ENCODE assay signal across 20 cellular contexts in genomic region chr15:82921242-82921641, GRCh38.
"Had no signal": no experiment of that assay in that cellular context is flagged by ENCODE, and none has a peak within 500 bp of the region (broad histone marks: within the 10 kb centered on the region; RNA-seq: fewer than 3 reads in every experiment).

No MANE protein-coding gene starts in this region.

- DNase-seq: activated CD4-positive, alpha-beta memory T cell treated with anti-CD3 and anti-CD28 coated beads for 36 hours; activated CD4-positive, alpha-beta T cell treated with anti-CD3 and anti-CD28 coated beads for 4 hours; activated gamma-delta T cell treated with Interleukin-2 at 50 U/mL for 16 hours; activated naive CD8-positive, alpha-beta T cell treated with anti-CD3 and anti-CD28 coated beads, Interleukin-2, amount 10 ng/mL, durations not matched to agents 7 days and 5 days; activated T-cell treated with anti-CD3 and anti-CD28 coated beads for 4 hours; erythroblast; heart right ventricle; immature natural killer cell; kidney glomerular epithelial cell; left ventricle myocardium superior; naive thymus-derived CD4-positive, alpha-beta T cell; sigmoid colon; stimulated activated CD4-positive, alpha-beta T cell treated with anti-CD3 and anti-CD28 coated beads, Interleukin-4, amount 100 ng/mL, for 4 hours; T1000; thyroid gland had no signal

- H3K4me1 Mint-ChIP-seq: activated naive CD8-positive, alpha-beta T cell treated with anti-CD3 and anti-CD28 coated beads, Interleukin-2, amount 10 ng/mL, durations not matched to agents 7 days and 5 days; immature natural killer cell; naive thymus-derived CD4-positive, alpha-beta T cell; stimulated activated memory B cell treated with anti-CD40 and anti-IgM and Interleukin-4, amounts not matched to agents 10 μg/mL and 1 μg/mL and 100 μg/mL, for 72 hours; WTC11 had no signal

- ATAC-seq: heart right ventricle; left ventricle myocardium superior; naive thymus-derived CD4-positive, alpha-beta T cell; stimulated activated memory B cell treated with anti-CD40 and anti-IgM and Interleukin-4, amounts not matched to agents 10 μg/mL and 1 μg/mL and 100 μg/mL, for 72 hours; WTC11 had no signal

- H3K27me3 ChIP-seq: heart right ventricle, sigmoid colon, thyroid gland had no signal

- H3K36me3 Mint-ChIP-seq: activated CD4-positive, alpha-beta memory T cell treated with anti-CD3 and anti-CD28 coated beads for 36 hours; activated naive CD8-positive, alpha-beta T cell treated with anti-CD3 and anti-CD28 coated beads, Interleukin-2, amount 10 ng/mL, durations not matched to agents 7 days and 5 days; brain; immature natural killer cell; naive thymus-derived CD4-positive, alpha-beta T cell; WTC11 had no signal

- H3K4me3 ChIP-seq: coronary artery, heart right ventricle, sigmoid colon, thyroid gland had no signal

- H3K4me3 Mint-ChIP-seq: activated CD4-positive, alpha-beta memory T cell treated with anti-CD3 and anti-CD28 coated beads for 36 hours; activated naive CD8-positive, alpha-beta T cell treated with anti-CD3 and anti-CD28 coated beads, Interleukin-2, amount 10 ng/mL, durations not matched to agents 7 days and 5 days; activated T-helper 1 cell treated with anti-CD3 and anti-CD28 coated beads, Interleukin-12 subunit alpha, Interleukin-12 subunit beta, Interleukin-2, Interleukin-4 antibody, amounts not matched to agents 30 ng/mL and 10 ng/mL and 1 ng/mL, durations not matched to agents 14 hours and 24 hours and 36 hours; brain; immature natural killer cell; naive thymus-derived CD4-positive, alpha-beta T cell; stimulated activated memory B cell treated with anti-CD40 and anti-IgM and Interleukin-4, amounts not matched to agents 10 μg/mL and 1 μg/mL and 100 μg/mL, for 72 hours; WTC11 had no signal

- H3K9me3 Mint-ChIP-seq: activated CD4-positive, alpha-beta memory T cell treated with anti-CD3 and anti-CD28 coated beads for 36 hours; activated naive CD8-positive, alpha-beta T cell treated with anti-CD3 and anti-CD28 coated beads, Interleukin-2, amount 10 ng/mL, durations not matched to agents 7 days and 5 days; activated T-helper 1 cell treated with anti-CD3 and anti-CD28 coated beads, Interleukin-12 subunit alpha, Interleukin-12 subunit beta, Interleukin-2, Interleukin-4 antibody, amounts not matched to agents 30 ng/mL and 10 ng/mL and 1 ng/mL, durations not matched to agents 14 hours and 24 hours and 36 hours; immature natural killer cell; naive thymus-derived CD4-positive, alpha-beta T cell; stimulated activated memory B cell treated with anti-CD40 and anti-IgM and Interleukin-4, amounts not matched to agents 10 μg/mL and 1 μg/mL and 100 μg/mL, for 72 hours; WTC11 had no signal

- H3K27ac ChIP-seq: coronary artery, heart right ventricle, sigmoid colon, thyroid gland had no signal

- H3K36me3 ChIP-seq: heart right ventricle, sigmoid colon, thyroid gland had no signal

- H3K27me3 Mint-ChIP-seq: activated CD4-positive, alpha-beta memory T cell treated with anti-CD3 and anti-CD28 coated beads for 36 hours; stimulated activated memory B cell treated with anti-CD40 and anti-IgM and Interleukin-4, amounts not matched to agents 10 μg/mL and 1 μg/mL and 100 μg/mL, for 72 hours had no signal

- H3K9me3 ChIP-seq: heart right ventricle, sigmoid colon, thyroid gland had no signal

- H3K27ac Mint-ChIP-seq: activated CD4-positive, alpha-beta memory T cell treated with anti-CD3 and anti-CD28 coated beads for 36 hours; activated naive CD8-positive, alpha-beta T cell treated with anti-CD3 and anti-CD28 coated beads, Interleukin-2, amount 10 ng/mL, durations not matched to agents 7 days and 5 days; activated T-helper 1 cell treated with anti-CD3 and anti-CD28 coated beads, Interleukin-12 subunit alpha, Interleukin-12 subunit beta, Interleukin-2, Interleukin-4 antibody, amounts not matched to agents 30 ng/mL and 10 ng/mL and 1 ng/mL, durations not matched to agents 14 hours and 24 hours and 36 hours; immature natural killer cell; naive thymus-derived CD4-positive, alpha-beta T cell; stimulated activated memory B cell treated with anti-CD40 and anti-IgM and Interleukin-4, amounts not matched to agents 10 μg/mL and 1 μg/mL and 100 μg/mL, for 72 hours; WTC11 had no signal
